8 cellular contexts compared by ENCODE assay signal in genomic region chr12:47360771-47361388, GRCh38.
DNase-seq lines count a peak whose midpoint lies in the region; ATAC-seq and TF ChIP-seq lines count a peak whose summit lies in the region.

No MANE protein-coding gene starts in this region.

- no peaks in the 10 kb centered on the region for H3K27me3 ChIP-seq in mononuclear cell (ENCODE audit: insufficient read depth, low read length)
- no peaks in the 10 kb centered on the region for H3K27me3 ChIP-seq in ovary
- H3K27me3 ChIP-seq in smooth muscle cell (ENCODE audit: low read depth) = no peaks in the 10 kb centered on the region

- TF ChIP-seq POLR2A in ovary (IDR thresholded peaks at IDR 0.05) = no peak

- 63 to 79% (median 68%) methylated on average over 4 of the region's 4 CpGs for WGBS in ovary, 3 donors
- WGBS in smooth muscle cell (ENCODE audit: low lambda C conversion rate) = 37% methylated on average over 4 of the region's 4 CpGs

- H3K4me3 Mint-ChIP-seq in activated naive CD8-positive, alpha-beta T cell = peak overlapping the region; percentile 85

- intact Hi-C loops in ovary (cut with DNase I) = no loop called here

- DNase-seq in GDM1 (lab: John Stamatoyannopoulos, UW) = peak; percentile 25
- DNase-seq in LoVo (ENCODE audit: low spot score) = peak; percentile 42
- DNase-seq in NCI-H524 treated with DMSO at 0.1 percent for 48 hours (lab: John Stamatoyannopoulos, UW) = no peak
- no peak for DNase-seq in ovary
- no peak for DNase-seq in smooth muscle cell (lab: John Stamatoyannopoulos, UW; ENCODE audit: unreplicated experiment)

- H3K4me1 Mint-ChIP-seq in activated naive CD8-positive, alpha-beta T cell (ENCODE audit: low read depth) = peaks cover 69% of the 10 kb centered on the region

- no peak overlapping the region for H3K4me2 ChIP-seq in smooth muscle cell

- H3K36me3 Mint-ChIP-seq in activated naive CD8-positive, alpha-beta T cell = peaks cover 15% of the 10 kb centered on the region

- H3K4me3 ChIP-seq in mononuclear cell (ENCODE audit: low read length) (peak overlapping the region; percentile 2), ovary (no peak overlapping the region), smooth muscle cell (no peak overlapping the region)

- no peaks in the 10 kb centered on the region for H3K27me3 Mint-ChIP-seq in activated naive CD8-positive, alpha-beta T cell

- H4K20me1 ChIP-seq in smooth muscle cell (ENCODE audit: low read depth) = no peaks in the 10 kb centered on the region

- H3K9me3 ChIP-seq in mononuclear cell (ENCODE audit: low read depth, low read length) (no peaks in the 10 kb centered on the region), ovary (no peaks in the 10 kb centered on the region), smooth muscle cell (replicated peaks; ENCODE audit: low read depth) (no peaks in the 10 kb centered on the region)

- TF ChIP-seq CTCF in ovary (IDR thresholded peaks at IDR 0.05) (no peak), smooth muscle cell (IDR thresholded peaks at IDR 0.05; ENCODE audit: borderline replicate concordance, insufficient read depth, poor library complexity, severe bottlenecking) (no peak)

- no peak overlapping the region for H3K9ac ChIP-seq in smooth muscle cell (ENCODE audit: low read depth)

- peak overlapping the region; percentile 97 for H3K27ac Mint-ChIP-seq in activated naive CD8-positive, alpha-beta T cell

- no peak overlapping the region for H2AFZ ChIP-seq in smooth muscle cell (ENCODE audit: low read depth)

- ATAC-seq in GM21367 (IDR thresholded peaks at IDR 0.05; ENCODE audit: unreplicated experiment) = peak; percentile 9

- H3F3A ChIP-seq in smooth muscle cell (ENCODE audit: low read depth) = no peaks in the 10 kb centered on the region

- peaks cover 8% of the 10 kb centered on the region for H3K9me3 Mint-ChIP-seq in activated naive CD8-positive, alpha-beta T cell (ENCODE audit: low read depth)

- H3K27ac ChIP-seq in ovary = no peak overlapping the region
- no peak overlapping the region for H3K27ac ChIP-seq in smooth muscle cell (ENCODE audit: low read depth)

- H3K4me1 ChIP-seq in mononuclear cell (ENCODE audit: insufficient read depth, low read length) (peaks cover 69% of the 10 kb centered on the region), ovary (ENCODE audit: insufficient read depth) (no peaks in the 10 kb centered on the region), smooth muscle cell (ENCODE audit: low read depth) (no peaks in the 10 kb centered on the region)

- no peaks in the 10 kb centered on the region for H3K36me3 ChIP-seq in ovary
- no peaks in the 10 kb centered on the region for H3K36me3 ChIP-seq in smooth muscle cell (ENCODE audit: low read depth)

- H3K79me2 ChIP-seq in smooth muscle cell (ENCODE audit: low read depth) = no peaks in the 10 kb centered on the region

- no peak for TF ChIP-seq EP300 in ovary (IDR thresholded peaks at IDR 0.05)

Comparison
In these comparisons a context has a peak if more than half of its experiments do, and no peak if none do; other contexts are left out.
1. DNase-seq: peak in GDM1 (single experiment) and LoVo (single experiment); none in NCI-H524 treated with DMSO at 0.1 percent for 48 hours (single experiment), ovary (0 of 5) and smooth muscle cell (single experiment).